Comparison of ENCODE assay signal across 1 cellular context in genomic region chr1:3640113-3640932, GRCh38.
TF ChIP-seq lines count a peak whose summit lies in the region.

No MANE protein-coding gene starts in this region.

TF ChIP-seq in K562, 482 proteins besides CTCF, POLR2A, EP300 and RAD21:
- TF ChIP-seq RBM25 (IDR thresholded peaks at IDR 0.05; ENCODE audit: low read depth, low read length, severe bottlenecking), result no peak
- 0 out of 2 replicates have a peak, but pooled peaks have one; percentile 19 for TF ChIP-seq POLR2G (IDR thresholded peaks at IDR 0.05; ENCODE audit: low read depth, low read length)
